ENCODE assay signal across 18 cellular contexts in the genomic region with DNA sequence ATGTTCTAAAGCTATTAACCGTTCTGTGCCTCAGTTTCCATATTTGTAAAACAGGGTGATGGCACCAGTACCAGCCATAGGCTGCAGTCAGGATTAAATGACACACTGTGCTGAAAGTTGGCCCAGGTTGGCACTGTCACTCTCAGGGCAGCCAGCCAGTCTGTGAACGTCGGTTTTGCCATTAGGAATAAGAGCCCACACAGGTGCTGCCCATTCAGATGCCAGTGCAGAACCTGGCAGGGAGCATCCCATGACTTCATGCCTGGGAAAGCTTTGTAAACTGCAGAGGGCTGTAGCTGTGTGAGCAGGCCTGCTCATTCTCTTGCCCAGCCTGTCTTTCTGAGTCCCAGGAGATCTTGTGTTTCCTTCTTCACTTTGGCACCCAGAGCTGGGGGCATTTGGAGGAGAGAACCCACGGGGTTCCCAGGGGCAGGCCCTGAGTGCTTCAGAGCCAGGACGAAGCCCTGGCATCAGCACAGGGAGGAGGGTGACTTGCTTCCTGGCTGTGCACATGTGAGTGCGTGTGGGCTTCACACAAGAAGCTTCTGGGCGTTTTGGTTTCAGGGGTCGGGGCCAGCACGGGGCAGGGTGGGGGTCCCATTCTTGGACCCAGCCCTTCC. TPM values are rescaled to one million over a fixed set of nuclear protein-coding genes. Genes with fewer than 3 reads are reported as not detected.
A peak's percentile ranks its signal among the peaks of the same experiment; 100 is the strongest.
DNase-seq lines count a peak whose midpoint lies in the region; ATAC-seq and TF ChIP-seq lines count a peak whose summit lies in the region.
"Had no signal": no experiment of that assay in that cellular context is flagged by ENCODE, and none has a peak within 500 bp of the region (broad histone marks: within the 10 kb centered on the region; RNA-seq: fewer than 3 reads in every experiment).

No MANE protein-coding gene starts in this region.

- peaks cover 10% of the 10 kb centered on the region; the same call in 1 of the 2 replicates for H4K20me1 ChIP-seq in BLaER1

- H3K27me3 Mint-ChIP-seq in activated CD4-positive, alpha-beta memory T cell treated with anti-CD3 and anti-CD28 coated beads for 36 hours, result no peaks in the 10 kb centered on the region
- H3K27me3 Mint-ChIP-seq: activated CD8-positive, alpha-beta T cell treated with anti-CD3 and anti-CD28 coated beads for 36 hours; naive B cell had no signal

- no peaks in the 10 kb centered on the region for H3K36me3 Mint-ChIP-seq in activated CD4-positive, alpha-beta memory T cell treated with anti-CD3 and anti-CD28 coated beads for 36 hours
- H3K36me3 Mint-ChIP-seq: naive B cell; stimulated activated effector memory CD8-positive, alpha-beta T cell treated with anti-CD3 and anti-CD28 coated beads, Interleukin-12 subunit alpha, Interleukin-12 subunit beta, amount 100 ng/mL, for 72 hours had no signal

- H3K4me2 ChIP-seq in BLaER1, result peak overlapping the region; percentile 66

- H3K4me1 Mint-ChIP-seq in activated CD4-positive, alpha-beta memory T cell treated with anti-CD3 and anti-CD28 coated beads for 36 hours (ENCODE audit: low read depth), result peaks cover 10% of the 10 kb centered on the region

- no peak overlapping the region for H3K4me3 ChIP-seq in BLaER1
- no peak overlapping the region for H3K4me3 ChIP-seq in gastrocnemius medialis
- H3K4me3 ChIP-seq: GM12878, vagina had no signal

- TF ChIP-seq CTCF in gastrocnemius medialis (IDR thresholded peaks at IDR 0.05 in 4 of 5, conservative IDR thresholded peaks at IDR 0.05 in 1 of 5), result no peak

- no peak for TF ChIP-seq POLR2A in gastrocnemius medialis (IDR thresholded peaks at IDR 0.05)

- H3K4me1 ChIP-seq in BLaER1 (peaks cover 93% of the 10 kb centered on the region), gastrocnemius medialis (peaks cover 33 to 34% of the 10 kb centered on the region in 2 donors)

- ATAC-seq in gastrocnemius medialis, result peak; percentile 79 to 85
- ATAC-seq: activated CD8-positive, alpha-beta T cell treated with anti-CD3 and anti-CD28 coated beads for 36 hours; stimulated activated effector memory CD8-positive, alpha-beta T cell treated with anti-CD3 and anti-CD28 coated beads, Interleukin-12 subunit alpha, Interleukin-12 subunit beta, amount 100 ng/mL, for 72 hours had no signal

- H3K27me3 ChIP-seq in BLaER1, result no peaks in the 10 kb centered on the region
- no peaks in the 10 kb centered on the region for H3K27me3 ChIP-seq in gastrocnemius medialis
- H3K27me3 ChIP-seq: foreskin keratinocyte, vagina had no signal

- 0 out of 2 replicates have a peak, but pooled peaks cover 4% of the 10 kb centered on the region for H3K36me3 ChIP-seq in BLaER1
- no peaks in the 10 kb centered on the region for H3K36me3 ChIP-seq in gastrocnemius medialis
- H3K36me3 ChIP-seq: vagina had no signal

- in situ Hi-C loops in gastrocnemius medialis (cut with MboI; ENCODE audit: low sequenced_read_pairs in 4 of 4), result no loop called here

- CTCF ChIA-PET in activated CD4-positive, alpha-beta memory T cell treated with anti-CD3 and anti-CD28 coated beads for 36 hours (lab: Charles Lee), result no interaction called here

- H3K27ac ChIP-seq in BLaER1 (peak overlapping the region; percentile 62), cingulate gyrus (ENCODE audit: low read depth, low read length) (peak overlapping the region; percentile 29), gastrocnemius medialis (peak overlapping the region; percentile 67 to 81 (median 76))
- H3K27ac ChIP-seq: vagina had no signal

- H3K9me3 ChIP-seq in BLaER1 (no peaks in the 10 kb centered on the region), gastrocnemius medialis (no peaks in the 10 kb centered on the region)
- H3K9me3 ChIP-seq: vagina had no signal

- intact Hi-C loops in gastrocnemius medialis (cut with DNase I; ENCODE audit: low total_unique reads), result no loop called here
- intact Hi-C loops in activated CD4-positive, alpha-beta memory T cell treated with anti-CD3 and anti-CD28 coated beads for 36 hours (cut with micrococcal nuclease), result no loop called here

- POLR2A ChIA-PET in activated CD4-positive, alpha-beta memory T cell treated with anti-CD3 and anti-CD28 coated beads for 36 hours (lab: Charles Lee), result no interaction called here

- H3K4me3 Mint-ChIP-seq in activated CD4-positive, alpha-beta memory T cell treated with anti-CD3 and anti-CD28 coated beads for 36 hours, result no peak overlapping the region
- H3K4me3 Mint-ChIP-seq: activated CD8-positive, alpha-beta T cell treated with anti-CD3 and anti-CD28 coated beads for 36 hours; activated T-helper 1 cell treated with anti-CD3 and anti-CD28 coated beads, Interleukin-12 subunit alpha, Interleukin-12 subunit beta, Interleukin-2, Interleukin-4 antibody, amounts not matched to agents 30 ng/mL and 10 ng/mL and 1 ng/mL, durations not matched to agents 14 hours and 24 hours and 36 hours; stimulated activated effector memory CD8-positive, alpha-beta T cell treated with anti-CD3 and anti-CD28 coated beads, Interleukin-12 subunit alpha, Interleukin-12 subunit beta, amount 100 ng/mL, for 72 hours had no signal

- DNase-seq in NCI-H2196 (lab: John Stamatoyannopoulos, UW; ENCODE audit: unreplicated experiment), result peak; percentile 52
- DNase-seq in gastrocnemius medialis, result peak; percentile 71 to 92
- no peak for DNase-seq in GDM1 (lab: John Stamatoyannopoulos, UW)
- DNase-seq in activated CD4-positive, alpha-beta memory T cell treated with anti-CD3 and anti-CD28 coated beads for 36 hours, result no peak
- no peak for DNase-seq in SIG-M5 (lab: John Stamatoyannopoulos, UW)
- no peak for DNase-seq in 8988T
- DNase-seq: activated CD8-positive, alpha-beta T cell treated with anti-CD3 and anti-CD28 coated beads for 36 hours; foreskin keratinocyte; naive B cell; NCI-H1694; SW 1271 had no signal

- H3K9ac ChIP-seq in BLaER1, result peak overlapping the region; percentile 26; the same call in 1 of the 2 replicates
- H3K9ac ChIP-seq: parathyroid adenoma had no signal

- H3K9me3 Mint-ChIP-seq in activated CD4-positive, alpha-beta memory T cell treated with anti-CD3 and anti-CD28 coated beads for 36 hours, result no peaks in the 10 kb centered on the region
- H3K9me3 Mint-ChIP-seq: activated CD8-positive, alpha-beta T cell treated with anti-CD3 and anti-CD28 coated beads for 36 hours; activated T-helper 1 cell treated with anti-CD3 and anti-CD28 coated beads, Interleukin-12 subunit alpha, Interleukin-12 subunit beta, Interleukin-2, Interleukin-4 antibody, amounts not matched to agents 30 ng/mL and 10 ng/mL and 1 ng/mL, durations not matched to agents 14 hours and 24 hours and 36 hours; stimulated activated effector memory CD8-positive, alpha-beta T cell treated with anti-CD3 and anti-CD28 coated beads, Interleukin-12 subunit alpha, Interleukin-12 subunit beta, amount 100 ng/mL, for 72 hours had no signal

- no peak overlapping the region for H3K27ac Mint-ChIP-seq in activated CD4-positive, alpha-beta memory T cell treated with anti-CD3 and anti-CD28 coated beads for 36 hours
- H3K27ac Mint-ChIP-seq: activated CD8-positive, alpha-beta T cell treated with anti-CD3 and anti-CD28 coated beads for 36 hours; activated T-helper 1 cell treated with anti-CD3 and anti-CD28 coated beads, Interleukin-12 subunit alpha, Interleukin-12 subunit beta, Interleukin-2, Interleukin-4 antibody, amounts not matched to agents 30 ng/mL and 10 ng/mL and 1 ng/mL, durations not matched to agents 14 hours and 24 hours and 36 hours had no signal

RNA-seq across cellular contexts. Expression of gene ZNF710, which starts 46.9 kb away (rescaled TPM):
- 1 to 10 TPM; 2.6 to 5.4 (median 3.2) TPM for total RNA-seq in gastrocnemius medialis
- total RNA-seq in activated CD4-positive, alpha-beta memory T cell treated with anti-CD3 and anti-CD28 coated beads for 36 hours, result 10 to 100 TPM; 27.0 to 28.5 TPM

RNA-seq across cellular contexts. Expression of gene IDH2, which starts 54.2 kb away (rescaled TPM):
- total RNA-seq in gastrocnemius medialis, result 100 to 1,000 TPM; 349 to 547 (median 423) TPM
- total RNA-seq in activated CD4-positive, alpha-beta memory T cell treated with anti-CD3 and anti-CD28 coated beads for 36 hours, result 100 to 1,000 TPM; 170 to 175 TPM

Comparison
In these comparisons a context has a peak if more than half of its experiments do, and no peak if none do; other contexts are left out.
1. DNase-seq: peak in NCI-H2196 (single experiment) and gastrocnemius medialis (2 of 2); none in GDM1 (single experiment), activated CD4-positive, alpha-beta memory T cell treated with anti-CD3 and anti-CD28 coated beads for 36 hours (single experiment), SIG-M5 (single experiment) and 8988T (single experiment).
2. RNA of gene ZNF710, which starts 46.9 kb away (total RNA-seq): 27.0 to 28.5 TPM in activated CD4-positive, alpha-beta memory T cell treated with anti-CD3 and anti-CD28 coated beads for 36 hours; 2.6 to 5.4 TPM in gastrocnemius medialis; every median in the first group is over 4 times any median in the second.
3. Peak in every context shown above with its lines, with median percentiles within 50 percentile points of each other: H3K27ac ChIP-seq.